In genomic region chr1:152118915-152119314, GRCh38 we compare ENCODE assay signal across 31 cellular contexts. TPM values are rescaled to one million over a fixed set of nuclear protein-coding genes. Genes with fewer than 3 reads are reported as not detected.
"Had no signal": no experiment of that assay in that cellular context is flagged by ENCODE, and none has a peak within 500 bp of the region (broad histone marks: within the 10 kb centered on the region; RNA-seq: fewer than 3 reads in every experiment).

No MANE protein-coding gene starts in this region.

- DNase-seq: activated CD4-positive, alpha-beta T cell treated with anti-CD3 and anti-CD28 coated beads for 36 hours; activated CD4-positive, alpha-beta T cell treated with anti-CD3 and anti-CD28 coated beads, Interleukin-2, amount 10 ng/mL, durations not matched to agents 7 days and 5 days; activated CD4-positive, alpha-beta T cell treated with anti-CD3 and anti-CD28 coated beads, Interleukin-2, amount 50 U/mL, for 48 hours; activated CD8-positive, alpha-beta T cell treated with anti-CD3 and anti-CD28 coated beads, Interleukin-2, amount 10 ng/mL, durations not matched to agents 7 days and 5 days; activated gamma-delta T cell treated with Interleukin-2 at 50 U/mL for 16 hours; activated naive CD4-positive, alpha-beta T cell treated with anti-CD3 and anti-CD28 coated beads for 36 hours; activated T-cell treated with anti-CD3 and anti-CD28 coated beads, Interleukin-2, amount 50 U/mL, for 24 hours; adrenal gland; body of pancreas; Karpas-422; KBM-7; MG63; NCI-H1092; NCI-H1436 treated with DMSO at 0.1 percent for 48 hours; NCI-H2029; NCI-H510A; NCI-H526; NCI-H82; OCI-M1; Right ventricle myocardium superior had no signal

- ATAC-seq: activated CD4-positive, alpha-beta T cell treated with anti-CD3 and anti-CD28 coated beads for 36 hours; activated CD4-positive, CD25-positive, alpha-beta regulatory T cell treated with anti-CD3 and anti-CD28 coated beads, Interleukin-2, amount 50 U/mL, for 24 hours; activated CD8-positive, alpha-beta T cell treated with anti-CD3 and anti-CD28 coated beads, Interleukin-2, amount 10 ng/mL, durations not matched to agents 7 days and 5 days; activated naive CD4-positive, alpha-beta T cell treated with anti-CD3 and anti-CD28 coated beads, Interleukin-2, amount 50 U/mL, for 72 hours; body of pancreas; SK-N-SH treated with all-trans-retinoic acid at 6 μM for 48 hours; WTC11 had no signal

- H3K27ac Mint-ChIP-seq: activated CD4-positive, alpha-beta T cell treated with anti-CD3 and anti-CD28 coated beads for 36 hours; activated CD4-positive, alpha-beta T cell treated with anti-CD3 and anti-CD28 coated beads, Interleukin-2, amount 10 ng/mL, durations not matched to agents 7 days and 5 days; activated CD8-positive, alpha-beta T cell treated with anti-CD3 and anti-CD28 coated beads, Interleukin-2, amount 10 ng/mL, durations not matched to agents 7 days and 5 days; activated naive CD4-positive, alpha-beta T cell treated with anti-CD3 and anti-CD28 coated beads for 36 hours; activated naive CD4-positive, alpha-beta T cell treated with anti-CD3 and anti-CD28 coated beads, Interleukin-2, amount 50 U/mL, for 72 hours; activated T-cell treated with anti-CD3 and anti-CD28 coated beads, Interleukin-2, amount 50 U/mL, for 24 hours; T-helper 1 cell treated with Interleukin-12 subunit alpha and Interleukin-12 subunit beta and Interleukin-4 antibody, amounts not matched to agents 30 μg/mL and 1 μg/mL, for 36 hours; T-helper 2 cell treated with Interferon-gamma antibody and Interleukin-4, amounts not matched to agents 5 μg/mL and 100 μg/mL, for 36 hours; WTC11 had no signal

- H3K36me3 ChIP-seq: adrenal gland, breast epithelium, MG63, SJSA1 had no signal

- H3K36me3 Mint-ChIP-seq: activated naive CD4-positive, alpha-beta T cell treated with anti-CD3 and anti-CD28 coated beads, Interleukin-2, amount 50 U/mL, for 72 hours had no signal

- H3K9me3 ChIP-seq: adrenal gland, body of pancreas, breast epithelium, MG63, SJSA1 had no signal

- H3K4me3 Mint-ChIP-seq: activated CD4-positive, alpha-beta T cell treated with anti-CD3 and anti-CD28 coated beads for 36 hours; activated CD4-positive, alpha-beta T cell treated with anti-CD3 and anti-CD28 coated beads, Interleukin-2, amount 10 ng/mL, durations not matched to agents 7 days and 5 days; activated CD8-positive, alpha-beta T cell treated with anti-CD3 and anti-CD28 coated beads, Interleukin-2, amount 10 ng/mL, durations not matched to agents 7 days and 5 days; activated naive CD4-positive, alpha-beta T cell treated with anti-CD3 and anti-CD28 coated beads for 36 hours; activated T-cell treated with anti-CD3 and anti-CD28 coated beads, Interleukin-2, amount 50 U/mL, for 24 hours; T-helper 1 cell treated with Interleukin-12 subunit alpha and Interleukin-12 subunit beta and Interleukin-4 antibody, amounts not matched to agents 30 μg/mL and 1 μg/mL, for 36 hours; T-helper 2 cell treated with Interferon-gamma antibody and Interleukin-4, amounts not matched to agents 5 μg/mL and 100 μg/mL, for 36 hours; WTC11 had no signal

- H3K4me1 Mint-ChIP-seq: activated CD4-positive, alpha-beta T cell treated with anti-CD3 and anti-CD28 coated beads for 36 hours; activated CD4-positive, alpha-beta T cell treated with anti-CD3 and anti-CD28 coated beads, Interleukin-2, amount 10 ng/mL, durations not matched to agents 7 days and 5 days had no signal

- H3K27ac ChIP-seq: adrenal gland, body of pancreas, breast epithelium, coronary artery, SJSA1 had no signal

- H3K4me1 ChIP-seq: adrenal gland, body of pancreas, breast epithelium, SJSA1 had no signal

- H3K9me3 Mint-ChIP-seq: activated CD4-positive, alpha-beta T cell treated with anti-CD3 and anti-CD28 coated beads, Interleukin-2, amount 10 ng/mL, durations not matched to agents 7 days and 5 days; activated naive CD4-positive, alpha-beta T cell treated with anti-CD3 and anti-CD28 coated beads for 36 hours; activated naive CD4-positive, alpha-beta T cell treated with anti-CD3 and anti-CD28 coated beads, Interleukin-2, amount 50 U/mL, for 72 hours; activated T-cell treated with anti-CD3 and anti-CD28 coated beads, Interleukin-2, amount 50 U/mL, for 24 hours; T-helper 1 cell treated with Interleukin-12 subunit alpha and Interleukin-12 subunit beta and Interleukin-4 antibody, amounts not matched to agents 30 μg/mL and 1 μg/mL, for 36 hours; T-helper 2 cell treated with Interferon-gamma antibody and Interleukin-4, amounts not matched to agents 5 μg/mL and 100 μg/mL, for 36 hours had no signal

- H3K4me3 ChIP-seq: adrenal gland, body of pancreas, breast epithelium, coronary artery, MG63, SJSA1 had no signal

RNA-seq across cellular contexts. Expression of gene TCHH, which starts 3.7 kb away (rescaled TPM):
- total RNA-seq: activated naive CD4-positive, alpha-beta T cell treated with anti-CD3 and anti-CD28 coated beads for 36 hours; Right ventricle myocardium superior had no signal

RNA-seq across cellular contexts. Expression of gene TCHHL1, which starts 30.1 kb away (rescaled TPM):
- total RNA-seq: activated CD4-positive, alpha-beta T cell treated with anti-CD3 and anti-CD28 coated beads for 36 hours; activated CD4-positive, alpha-beta T cell treated with anti-CD3 and anti-CD28 coated beads, Interleukin-2, amount 10 ng/mL, durations not matched to agents 7 days and 5 days; activated CD8-positive, alpha-beta T cell treated with anti-CD3 and anti-CD28 coated beads, Interleukin-2, amount 10 ng/mL, durations not matched to agents 7 days and 5 days; activated naive CD4-positive, alpha-beta T cell treated with anti-CD3 and anti-CD28 coated beads for 36 hours; activated naive CD4-positive, alpha-beta T cell treated with anti-CD3 and anti-CD28 coated beads, Interleukin-2, amount 50 U/mL, for 72 hours; adrenal gland; astrocyte; body of pancreas; breast epithelium; cardiac septum; Right ventricle myocardium superior; SJSA1; WTC11 had no signal

RNA-seq across cellular contexts. Expression of gene RPTN, which starts 40.1 kb away (rescaled TPM):
- total RNA-seq: activated CD4-positive, alpha-beta T cell treated with anti-CD3 and anti-CD28 coated beads for 36 hours; activated CD4-positive, alpha-beta T cell treated with anti-CD3 and anti-CD28 coated beads, Interleukin-2, amount 10 ng/mL, durations not matched to agents 7 days and 5 days; activated CD8-positive, alpha-beta T cell treated with anti-CD3 and anti-CD28 coated beads, Interleukin-2, amount 10 ng/mL, durations not matched to agents 7 days and 5 days; activated naive CD4-positive, alpha-beta T cell treated with anti-CD3 and anti-CD28 coated beads for 36 hours; activated naive CD4-positive, alpha-beta T cell treated with anti-CD3 and anti-CD28 coated beads, Interleukin-2, amount 50 U/mL, for 72 hours; adrenal gland; body of pancreas; breast epithelium; cardiac septum; Right ventricle myocardium superior; SJSA1; WTC11 had no signal
